Comparison of ENCODE assay signal across 2 cellular contexts in the genomic region with DNA sequence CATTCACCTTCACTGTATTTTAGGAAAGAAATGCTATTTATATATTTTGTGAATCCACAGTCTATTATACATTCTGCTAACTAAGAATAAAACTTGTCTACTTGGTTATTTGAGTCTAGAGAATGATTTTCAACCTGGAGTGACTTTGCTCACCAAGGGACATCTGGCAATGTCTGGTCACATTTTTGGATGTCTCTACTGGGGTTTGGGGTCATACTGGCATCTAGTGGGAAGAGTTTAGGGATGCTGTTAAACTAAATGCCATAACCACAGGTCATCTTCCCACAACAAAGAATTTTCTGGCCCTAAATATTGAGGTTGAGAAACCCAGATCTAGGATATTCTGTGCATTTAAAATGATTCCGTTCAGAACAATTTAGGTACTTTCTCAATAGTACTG.
A peak's percentile ranks its signal among the peaks of the same experiment; 100 is the strongest.
TF ChIP-seq lines count a peak whose summit lies in the region.

No MANE protein-coding gene starts in this region.

TF ChIP-seq in A549, 52 proteins besides CTCF, POLR2A, EP300 and RAD21:
- TF ChIP-seq NR3C1 (IDR thresholded peaks at IDR 0.05) (no peak), SMC3 (IDR thresholded peaks at IDR 0.05) (peak; percentile 47; the same call in 2 of the 3 replicates), ZFP36 (IDR thresholded peaks at IDR 0.05; ENCODE audit: borderline replicate concordance, partially characterized antibody) (no peak), FOSB (CRISPR knock-in tag; IDR thresholded peaks at IDR 0.05) (no peak), CHD4 (IDR thresholded peaks at IDR 0.05; ENCODE audit: borderline replicate concordance) (no peak), CHD2 (IDR thresholded peaks at IDR 0.05; ENCODE audit: low read length, partially characterized antibody) (no peak), NFE2L2 (conservative IDR thresholded peaks at IDR 0.05; ENCODE audit: low read length) (no peak)
- TF ChIP-seq, protein P1, sequence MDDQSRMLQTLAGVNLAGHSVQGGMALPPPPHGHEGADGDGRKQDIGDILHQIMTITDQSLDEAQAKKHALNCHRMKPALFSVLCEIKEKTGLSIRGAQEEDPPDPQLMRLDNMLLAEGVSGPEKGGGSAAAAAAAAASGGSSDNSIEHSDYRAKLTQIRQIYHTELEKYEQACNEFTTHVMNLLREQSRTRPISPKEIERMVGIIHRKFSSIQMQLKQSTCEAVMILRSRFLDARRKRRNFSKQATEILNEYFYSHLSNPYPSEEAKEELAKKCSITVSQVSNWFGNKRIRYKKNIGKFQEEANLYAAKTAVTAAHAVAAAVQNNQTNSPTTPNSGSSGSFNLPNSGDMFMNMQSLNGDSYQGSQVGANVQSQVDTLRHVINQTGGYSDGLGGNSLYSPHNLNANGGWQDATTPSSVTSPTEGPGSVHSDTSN (IDR thresholded peaks at IDR 0.05): no peak

TF ChIP-seq in H1, 55 proteins besides CTCF, POLR2A, EP300 and RAD21:
- TF ChIP-seq SIN3A (conservative IDR thresholded peaks at IDR 0.05 in 1 of 2, IDR thresholded peaks at IDR 0.05 in 1 of 2; ENCODE audit: low read depth in 1 of 2, low read length in 2 of 2) (no peak), JUN (IDR thresholded peaks at IDR 0.05; ENCODE audit: low read depth, low read length) (no peak), TAF1 (IDR thresholded peaks at IDR 0.05; ENCODE audit: low read depth, low read length) (no peak), SRF (IDR thresholded peaks at IDR 0.05; ENCODE audit: low read depth, low read length) (no peak), RFX5 (IDR thresholded peaks at IDR 0.05; ENCODE audit: borderline replicate concordance, low read depth, low read length) (no peak), NANOG (IDR thresholded peaks at IDR 0.05; ENCODE audit: insufficient read depth, low read depth, low read length, poor library complexity, severe bottlenecking) (no peak), GTF2F1 (IDR thresholded peaks at IDR 0.05; ENCODE audit: borderline replicate concordance, low read depth, low read length) (no peak), CREB1 (IDR thresholded peaks at IDR 0.05) (no peak), CTBP2 (IDR thresholded peaks at IDR 0.05; ENCODE audit: borderline replicate concordance, insufficient read depth, insufficient read length, low read length) (no peak), KDM1A (IDR thresholded peaks at IDR 0.05; ENCODE audit: borderline replicate concordance, low read length) (no peak), TEAD4 (IDR thresholded peaks at IDR 0.05; ENCODE audit: low read depth, low read length) (no peak), POU5F1 (IDR thresholded peaks at IDR 0.05; ENCODE audit: low read depth, low read length) (no peak), ATF2 (IDR thresholded peaks at IDR 0.05; ENCODE audit: low read length) (no peak), BRCA1 (IDR thresholded peaks at IDR 0.05; ENCODE audit: low read depth, low read length) (no peak), SAP30 (IDR thresholded peaks at IDR 0.05; ENCODE audit: insufficient read depth, insufficient replicate concordance, low read length) (no peak), BCL11A (IDR thresholded peaks at IDR 0.05; ENCODE audit: low read depth in 2 of 2, low read length in 2 of 2) (no peak), RXRA (IDR thresholded peaks at IDR 0.05; ENCODE audit: insufficient read depth, low read depth, low read length) (no peak), SP1 (IDR thresholded peaks at IDR 0.05; ENCODE audit: low read depth, low read length) (no peak), CBX5 (IDR thresholded peaks at IDR 0.05; ENCODE audit: low read depth, low read length) (no peak), HDAC6 (IDR thresholded peaks at IDR 0.05; ENCODE audit: low read depth, low read length) (no peak)
TF ChIP-seq in H1: peak in this region for 0.
